ENCODE assay signal across 9 cellular contexts in genomic region chr3:45546636-45547201, GRCh38. TPM values are rescaled to one million over a fixed set of nuclear protein-coding genes. Genes with fewer than 3 reads are reported as not detected.
DNase-seq lines count a peak whose midpoint lies in the region; ATAC-seq, FAIRE-seq and TF ChIP-seq lines count a peak whose summit lies in the region.
"Had no signal": no experiment of that assay in that cellular context is flagged by ENCODE, and none has a peak within 500 bp of the region (broad histone marks: within the 10 kb centered on the region; RNA-seq: fewer than 3 reads in every experiment).

No MANE protein-coding gene starts in this region.

- no peak overlapping the region for H2AFZ ChIP-seq in mesenchymal stem cell (ENCODE audit: low read depth, low read length)

- TF ChIP-seq RAD21 in A549 (conservative IDR thresholded peaks at IDR 0.05 in 1 of 2, IDR thresholded peaks at IDR 0.05 in 1 of 2), result peak in 1 of 2 experiments; percentile 15; a peak in 1 of 5 replicates

- H3K4me3 Mint-ChIP-seq in natural killer cell, result no peak overlapping the region

- 68% methylated on average over 11 of the region's 11 CpGs for WGBS in A549 (ENCODE audit: missing lambda C conversion rate)
- 28% methylated on average over 8 of the region's 11 CpGs for WGBS in right lobe of liver (ENCODE audit: insufficient coverage, low coverage, low lambda C conversion rate, missing lambda C conversion rate)
- 82% methylated on average over 11 of the region's 11 CpGs for WGBS in mesenchymal stem cell

- ATAC-seq in A549 (peak in 1 of 2 experiments; percentile 21; a peak in 3 of 6 replicates), right lobe of liver (peak in 3 of 4 donors; percentile 6 to 11 (median 8)), natural killer cell (no peak)

- no peak overlapping the region for H3K9ac ChIP-seq in mesenchymal stem cell (ENCODE audit: low read length)

- no peak overlapping the region for H2BK5ac ChIP-seq in mesenchymal stem cell (ENCODE audit: low read depth, low read length, poor library complexity, severe bottlenecking)

- H3K9me3 ChIP-seq in A549, result no peaks in the 10 kb centered on the region
- no peaks in the 10 kb centered on the region for H3K9me3 ChIP-seq in right lobe of liver
- no peaks in the 10 kb centered on the region for H3K9me3 ChIP-seq in mesenchymal stem cell (ENCODE audit: control insufficient read depth, low read length)
- H3K9me3 ChIP-seq: esophagus muscularis mucosa had no signal

- peak overlapping the region; percentile 70 to 71 for H3K27ac ChIP-seq in A549
- peak overlapping the region; percentile 70 to 89 (median 70) for H3K27ac ChIP-seq in right lobe of liver
- no peak overlapping the region for H3K27ac ChIP-seq in RWPE1
- no peak overlapping the region for H3K27ac ChIP-seq in mesenchymal stem cell (ENCODE audit: low read length, poor library complexity, severe bottlenecking)

- no peak overlapping the region for H3K4me3 ChIP-seq in A549
- peak overlapping the region in 1 of 3 donors; percentile 4 for H3K4me3 ChIP-seq in right lobe of liver
- no peak overlapping the region for H3K4me3 ChIP-seq in mesenchymal stem cell (ENCODE audit: insufficient read depth in 1 of 2, low read depth in 1 of 2, low read length in 2 of 2)
- H3K4me3 ChIP-seq: esophagus muscularis mucosa had no signal

- no peak overlapping the region for H2BK120ac ChIP-seq in mesenchymal stem cell (ENCODE audit: low read depth, low read length)

- no peak overlapping the region for H3K23ac ChIP-seq in mesenchymal stem cell (ENCODE audit: low read length in 2 of 2)

- no peak for TF ChIP-seq EP300 in A549 (IDR thresholded peaks at IDR 0.05)

- H4K8ac ChIP-seq in mesenchymal stem cell (ENCODE audit: low read length), result no peak overlapping the region

- H3K9me3 Mint-ChIP-seq in natural killer cell, result no peaks in the 10 kb centered on the region

- H4K91ac ChIP-seq in mesenchymal stem cell (ENCODE audit: low read length), result no peak overlapping the region

- H3K36me3 ChIP-seq in right lobe of liver (no peaks in the 10 kb centered on the region), mesenchymal stem cell (ENCODE audit: control insufficient read depth in 1 of 2, insufficient read depth in 2 of 2, low read depth in 1 of 2, low read length in 2 of 2) (peaks cover 3 to 17% of the 10 kb centered on the region in 2 experiments)

- H3K79me1 ChIP-seq in mesenchymal stem cell (replicated peaks; ENCODE audit: low read length, poor library complexity, severe bottlenecking), result peaks cover 2% of the 10 kb centered on the region

- H3K27me3 ChIP-seq in right lobe of liver (no peaks in the 10 kb centered on the region), mesenchymal stem cell (ENCODE audit: control insufficient read depth in 1 of 2, insufficient read depth in 1 of 2, low read length in 2 of 2) (no peaks in the 10 kb centered on the region)
- H3K27me3 ChIP-seq: esophagus muscularis mucosa had no signal

- H3K14ac ChIP-seq in mesenchymal stem cell (ENCODE audit: low read length in 2 of 2), result no peak overlapping the region

- peaks cover 32 to 47% of the 10 kb centered on the region in 2 donors for H3K4me1 Mint-ChIP-seq in natural killer cell

- TF ChIP-seq POLR2A in A549 (IDR thresholded peaks at IDR 0.05; ENCODE audit: low read length) (no peak), right lobe of liver (IDR thresholded peaks at IDR 0.05) (no peak)

- no peak overlapping the region for H2AK5ac ChIP-seq in mesenchymal stem cell (ENCODE audit: low read length, severe bottlenecking)

- POLR2A ChIA-PET in A549 (lab: Yijun Ruan, JAX), result no interaction called here
- POLR2A ChIA-PET in RWPE1 (lab: Yijun Ruan, JAX; ENCODE audit: low non-redundant PET), result no interaction called here

- DNase-seq in A549 (ENCODE audit: low read depth in 1 of 2, low spot score in 1 of 2), result peak in 1 of 2 experiments; percentile 33
- peak; percentile 37 for DNase-seq in HuH-7 (ENCODE audit: low spot score)
- peak; percentile 22 for DNase-seq in activated naive CD4-positive, alpha-beta T cell treated with anti-CD3 and anti-CD28 coated beads, Interleukin-2, amount 50 U/mL, for 16 hours
- peak in 1 of 3 donors; percentile 69 for DNase-seq in right lobe of liver
- DNase-seq in RWPE1 (ENCODE audit: low spot score), result no peak
- no peak for DNase-seq in natural killer cell
- no peak for DNase-seq in dedifferentiated amniotic fluid mesenchymal stem cell (ENCODE audit: extremely low spot score)
- DNase-seq in mesenchymal stem cell, result no peak

- CTCF ChIA-PET in A549 (lab: Yijun Ruan, JAX) (interaction anchor here (0.7 to 2.9 kb wide), 7 partner anchors 11 to 505 kb away, joined by 3 to 11 read pairs (median 3); no protein-coding TSS in a partner anchor), RWPE1 (lab: Yijun Ruan, JAX) (interaction anchor here (0.6 to 1.2 kb wide), 2 partner anchors 14 to 157 kb away, joined by 3 to 4 read pairs; no protein-coding TSS in a partner anchor)

- no peaks in the 10 kb centered on the region for H3K36me3 Mint-ChIP-seq in natural killer cell

- H3K27me3 Mint-ChIP-seq in natural killer cell (ENCODE audit: low read depth in 2 of 2), result no peaks in the 10 kb centered on the region

- no peak overlapping the region for H2BK15ac ChIP-seq in mesenchymal stem cell (ENCODE audit: low read depth, poor library complexity, severe bottlenecking)

- intact Hi-C loops in right lobe of liver (cut with DNase I), result no loop called here
- intact Hi-C loops in natural killer cell (cut with micrococcal nuclease), result no loop called here

- no peak overlapping the region for H2BK12ac ChIP-seq in mesenchymal stem cell (ENCODE audit: low read length in 2 of 2)

- no peak for FAIRE-seq in A549 (lab: Jason Lieb, UNC)

- H3K4me2 ChIP-seq in A549 (peak overlapping the region; percentile 64), mesenchymal stem cell (ENCODE audit: low read length, poor library complexity, severe bottlenecking) (no peak overlapping the region)

- no peak overlapping the region for H3K4ac ChIP-seq in mesenchymal stem cell (ENCODE audit: low read depth in 1 of 2, low read length in 2 of 2)

- peak overlapping the region in 1 of 2 donors; percentile 97 for H3K27ac Mint-ChIP-seq in natural killer cell

- H3K18ac ChIP-seq in mesenchymal stem cell (ENCODE audit: low read depth in 1 of 2, low read length in 2 of 2), result no peak overlapping the region

- peaks cover 46% of the 10 kb centered on the region for H3K4me1 ChIP-seq in A549
- H3K4me1 ChIP-seq in right lobe of liver, result peaks cover 0 to 68% (median 37%) of the 10 kb centered on the region in 4 donors
- peaks cover 40% of the 10 kb centered on the region for H3K4me1 ChIP-seq in mesenchymal stem cell (ENCODE audit: control insufficient read depth, insufficient read depth, low read depth, low read length)

- TF ChIP-seq CTCF in A549 (IDR thresholded peaks at IDR 0.05) (peak; percentile 50), right lobe of liver (IDR thresholded peaks at IDR 0.05) (peak; percentile 32 to 63 (median 53)), RWPE1 (conservative IDR thresholded peaks at IDR 0.05; ENCODE audit: low read depth) (no peak), natural killer cell (IDR thresholded peaks at IDR 0.05) (no peak)

TF ChIP-seq in A549, 52 proteins besides CTCF, POLR2A, EP300 and RAD21 (continues in another document):
- TF ChIP-seq ZC3H11A (IDR thresholded peaks at IDR 0.05) (no peak), USF2 (IDR thresholded peaks at IDR 0.05) (no peak), HMGXB4 (CRISPR knock-in tag; IDR thresholded peaks at IDR 0.05; ENCODE audit: borderline replicate concordance) (no peak), MYC (IDR thresholded peaks at IDR 0.05; ENCODE audit: borderline replicate concordance, low read length) (no peak), PBX3 (IDR thresholded peaks at IDR 0.05) (no peak), FOSB (CRISPR knock-in tag; IDR thresholded peaks at IDR 0.05) (no peak), JUNB (IDR thresholded peaks at IDR 0.05) (no peak), CHD4 (IDR thresholded peaks at IDR 0.05; ENCODE audit: borderline replicate concordance) (no peak), CBX8 (IDR thresholded peaks at IDR 0.05) (no peak), EHF (CRISPR knock-in tag; IDR thresholded peaks at IDR 0.05) (no peak)

RNA-seq across cellular contexts. Expression of gene LIMD1, which starts 47.8 kb away (rescaled TPM):
- polyA plus RNA-seq in A549 (2011; rRNA removed) (30.7 and 38.6 TPM in 2 replicates), A549 (2017; fragmentation: RNase III; extraction: RNeasy Plus Mini Kit Qiagen cat#74134 plus additional on column Dnase treatment) (17.4 to 18.8 TPM (median 18.8 TPM) in 3 replicates)
- polyA plus RNA-seq in A549 (2012; cell fraction: cytosol; rRNA removed), result 14.9 and 20.0 TPM in 2 replicates
- polyA plus RNA-seq in A549 (2012; cell fraction: nucleus; rRNA removed), result 48.7 and 51.2 TPM in 2 replicates
- polyA minus RNA-seq in A549 (2011; rRNA and poly(A)+ RNA removed), result 95.4 and 109 TPM in 2 replicates
- total RNA-seq in right lobe of liver (10 to 100 TPM; 23.4 to 47.7 (median 31.0) TPM), natural killer cell (10 to 100 TPM; 41.7 to 52.2 (median 48.6) TPM)
- 9.4 TPM for polyA plus RNA-seq in mesenchymal stem cell (2013, experiment 1 of 2)
- polyA plus RNA-seq in mesenchymal stem cell (2013, experiment 2 of 2), result 8.4 TPM

Comparison
In these comparisons a context has a peak if more than half of its experiments do, and no peak if none do; other contexts are left out.
1. ATAC-seq: peak in right lobe of liver (3 of 4); none in natural killer cell (0 of 3).
2. DNase-seq: peak in HuH-7 (single experiment) and activated naive CD4-positive, alpha-beta T cell treated with anti-CD3 and anti-CD28 coated beads, Interleukin-2, amount 50 U/mL, for 16 hours (single experiment); none in RWPE1 (single experiment), natural killer cell (single experiment), dedifferentiated amniotic fluid mesenchymal stem cell (single experiment) and mesenchymal stem cell (single experiment).
3. H3K27ac ChIP-seq: peak in A549 (2 of 2) and right lobe of liver (3 of 3); none in RWPE1 (single experiment) and mesenchymal stem cell (single experiment).
4. CTCF ChIP-seq: peak in A549 (single experiment) and right lobe of liver (4 of 4); none in RWPE1 (single experiment) and natural killer cell (single experiment).